Comparison of ENCODE assay signal across 11 cellular contexts in the genomic region with DNA sequence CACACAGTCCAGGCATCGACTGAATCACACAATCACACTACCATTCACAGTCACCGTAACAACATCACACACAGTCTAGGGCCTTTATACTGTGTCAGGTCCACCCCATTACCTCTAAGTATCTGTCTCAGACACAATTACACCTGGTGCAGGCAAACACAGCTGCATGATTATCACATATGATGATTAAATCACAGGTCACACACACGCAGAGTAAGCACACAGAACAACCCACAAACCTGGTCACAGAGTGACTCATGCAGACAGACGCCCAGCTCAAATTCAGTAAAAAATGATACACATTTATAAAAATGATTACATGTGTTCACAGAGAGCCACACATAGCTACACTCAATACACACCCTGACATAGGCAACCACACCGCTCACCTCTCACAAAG. TPM values are rescaled to one million over a fixed set of nuclear protein-coding genes. Genes with fewer than 3 reads are reported as not detected.
DNase-seq lines count a peak whose midpoint lies in the region; ATAC-seq and TF ChIP-seq lines count a peak whose summit lies in the region.
"Had no signal": no experiment of that assay in that cellular context is flagged by ENCODE, and none has a peak within 500 bp of the region (broad histone marks: within the 10 kb centered on the region; RNA-seq: fewer than 3 reads in every experiment).

No MANE protein-coding gene starts in this region.

- DNase-seq in NCI-H1417 (lab: John Stamatoyannopoulos, UW) (peak in 2 of 3 experiments; percentile 16 to 60), NCI-H1417 treated with DMSO at 0.1 percent for 48 hours (lab: John Stamatoyannopoulos, UW) (no peak), NCI-H2081 (lab: John Stamatoyannopoulos, UW) (peak; percentile 24 to 70), psoas muscle (no peak), islet precursor cell (no peak), G401 (ENCODE audit: low spot score) (no peak)
- DNase-seq: 8988T, amniotic stem cell had no signal

- H3K27ac ChIP-seq in psoas muscle: no peak overlapping the region

- ATAC-seq in psoas muscle (no peak), HG03378 (IDR thresholded peaks at IDR 0.05; ENCODE audit: unreplicated experiment) (no peak)

- H3K4me3 ChIP-seq in endocrine pancreas (ENCODE audit: control insufficient read depth, insufficient read depth, low read length) (peak overlapping the region; percentile 76), psoas muscle (peak overlapping the region; percentile 95)

- H3K36me3 ChIP-seq in endocrine pancreas (ENCODE audit: control insufficient read depth, insufficient read depth, low read length): no peaks in the 10 kb centered on the region
- H3K36me3 ChIP-seq in psoas muscle (ENCODE audit: insufficient read depth in 1 of 2, low read depth in 1 of 2): peaks cover 0 to 12% of the 10 kb centered on the region in 2 donors

- in situ Hi-C loops in G401 (cut with HindIII; ENCODE audit: low sequenced_read_pairs): no loop called here

- no peaks in the 10 kb centered on the region for H3K9me3 ChIP-seq in endocrine pancreas (ENCODE audit: control insufficient read depth, low read length)
- no peaks in the 10 kb centered on the region for H3K9me3 ChIP-seq in psoas muscle
- H3K9me3 ChIP-seq: tibial nerve had no signal

- peaks cover 5% of the 10 kb centered on the region for H3K4me1 ChIP-seq in endocrine pancreas (ENCODE audit: control insufficient read depth, insufficient read depth, low read length)
- peaks cover 24% of the 10 kb centered on the region for H3K4me1 ChIP-seq in psoas muscle

- WGBS in psoas muscle, 3 donors: 84 to 89% (median 88%) methylated on average over 5 of the region's 5 CpGs

- intact Hi-C loops in psoas muscle (cut with DNase I): loop anchor here (5.0 kb wide), 2 partner anchors 37 to 127 kb away; a partner anchor contains a TSS

- H3K9ac ChIP-seq in endocrine pancreas (ENCODE audit: control insufficient read depth, insufficient read depth, low read length): peak overlapping the region; percentile 91

- H3K27me3 ChIP-seq in endocrine pancreas (ENCODE audit: control insufficient read depth, insufficient read depth, low read length): no peaks in the 10 kb centered on the region
- H3K27me3 ChIP-seq in psoas muscle (ENCODE audit: insufficient read depth in 3 of 3, low read length in 2 of 3): no peaks in the 10 kb centered on the region
- H3K27me3 ChIP-seq: tibial nerve had no signal

- no peak for TF ChIP-seq CTCF in psoas muscle (IDR thresholded peaks at IDR 0.05)

RNA-seq across cellular contexts. Expression of a gene that starts 1.2 kb away (rescaled TPM):
- 1 to 10 TPM; 2.0 to 3.1 (median 2.4) TPM for total RNA-seq in psoas muscle
- 1 to 10 TPM; 1.1 to 1.8 (median 1.8) TPM for polyA plus RNA-seq in psoas muscle
- total RNA-seq in G401 (2014; rRNA removed; shearing (Covaris generic)): 2.9 and 3.7 TPM in 2 replicates

RNA-seq across cellular contexts. Expression of a gene that starts 20.4 kb away (rescaled TPM):
- 10 to 100 TPM; 13.9 to 33.3 (median 16.4) TPM for total RNA-seq in psoas muscle
- polyA plus RNA-seq in psoas muscle: 10 to 100 TPM; 29.5 to 81.0 (median 77.4) TPM
- total RNA-seq in G401 (2014; rRNA removed; shearing (Covaris generic)): 22.0 and 23.4 TPM in 2 replicates

RNA-seq across cellular contexts. Expression of a gene that starts 27.7 kb away (rescaled TPM):
- total RNA-seq in psoas muscle: 1 to 10 TPM; 1.6 to 5.4 (median 3.8) TPM
- polyA plus RNA-seq in psoas muscle: 10 to 100 TPM in 2 of 3 donors, 1 to 10 TPM in 1; 5.2 to 12.0 (median 10.0) TPM
- 64.2 and 80.3 TPM in 2 replicates for total RNA-seq in G401 (2014; rRNA removed; shearing (Covaris generic))

RNA-seq across cellular contexts. Expression of a gene that starts 36.9 kb away (rescaled TPM):
- under 1 TPM; 0.08 to 0.30 (median 0.18) TPM for total RNA-seq in psoas muscle
- polyA plus RNA-seq in psoas muscle: under 1 TPM; 0.13 to 0.43 (median 0.30) TPM
- 1.2 and 4.7 TPM in 2 replicates for total RNA-seq in G401 (2014; rRNA removed; shearing (Covaris generic))

RNA-seq across cellular contexts. Expression of a gene that starts 46.9 kb away (rescaled TPM):
- total RNA-seq in psoas muscle: 1 to 10 TPM; 1.5 to 2.5 (median 2.0) TPM
- 1 to 10 TPM in 1 of 3 donors, under 1 TPM in 2; 0.35 to 1.3 (median 0.86) TPM for polyA plus RNA-seq in psoas muscle
- 5.2 and 6.5 TPM in 2 replicates for total RNA-seq in G401 (2014; rRNA removed; shearing (Covaris generic))

Comparison
In these comparisons a context has a peak if more than half of its experiments do, and no peak if none do; other contexts are left out.
1. DNase-seq: peak in NCI-H1417 (2 of 3) and NCI-H2081 (2 of 2); none in NCI-H1417 treated with DMSO at 0.1 percent for 48 hours (single experiment), psoas muscle (0 of 2), islet precursor cell (single experiment) and G401 (single experiment).
2. RNA of a gene that starts 27.7 kb away (total RNA-seq): 64.2 to 80.3 TPM in G401; 1.6 to 5.4 TPM in psoas muscle; every median in the first group is over 10 times any median in the second.